1 cellular context compared by ENCODE assay signal in genomic region chr10:87658858-87659555, GRCh38.
TF ChIP-seq lines count a peak whose summit lies in the region.

No MANE protein-coding gene starts in this region.

TF ChIP-seq in GM12878, 131 proteins besides CTCF, POLR2A, EP300 and RAD21 (continued from another document):
- TF ChIP-seq REST (IDR thresholded peaks at IDR 0.05; ENCODE audit: low read depth, low read length) = no peak
- no peak for TF ChIP-seq USF1 (IDR thresholded peaks at IDR 0.05; ENCODE audit: borderline replicate concordance, extremely low read length, insufficient read depth, low read depth, low read length)
- TF ChIP-seq EZH2 (IDR thresholded peaks at IDR 0.05; ENCODE audit: borderline replicate concordance, control insufficient read depth, low read depth, low read length) = no peak
- TF ChIP-seq NR2C1 (IDR thresholded peaks at IDR 0.05) = no peak
- TF ChIP-seq NFYA (IDR thresholded peaks at IDR 0.05; ENCODE audit: borderline replicate concordance, low read depth, low read length) = no peak
- no peak for TF ChIP-seq NR2C2 (IDR thresholded peaks at IDR 0.05; ENCODE audit: borderline replicate concordance, control insufficient read depth, insufficient read length, low read depth)
- no peak for TF ChIP-seq TCF3 (IDR thresholded peaks at IDR 0.05; ENCODE audit: borderline replicate concordance, insufficient read depth, low read depth, low read length)
- no peak for TF ChIP-seq STAT3 (IDR thresholded peaks at IDR 0.05; ENCODE audit: low read depth, low read length)
- TF ChIP-seq MEF2A (IDR thresholded peaks at IDR 0.05; ENCODE audit: insufficient read depth, low read depth, low read length) = no peak
- TF ChIP-seq E2F4 (IDR thresholded peaks at IDR 0.05; ENCODE audit: low read depth, low read length) = no peak
- no peak for TF ChIP-seq EED (IDR thresholded peaks at IDR 0.05; ENCODE audit: low read depth)
- no peak for TF ChIP-seq LARP7 (IDR thresholded peaks at IDR 0.05)
- no peak for TF ChIP-seq IKZF1 (conservative IDR thresholded peaks at IDR 0.05)
- TF ChIP-seq CHD4 (IDR thresholded peaks at IDR 0.05) = no peak
- no peak for TF ChIP-seq IRF5 (IDR thresholded peaks at IDR 0.05; ENCODE audit: borderline replicate concordance)
- TF ChIP-seq ZBTB11 (CRISPR knock-in tag; IDR thresholded peaks at IDR 0.05) = no peak
- no peak for TF ChIP-seq ESRRA (IDR thresholded peaks at IDR 0.05; ENCODE audit: low read length)
- TF ChIP-seq HDAC2 (IDR thresholded peaks at IDR 0.05) = no peak
TF ChIP-seq in GM12878: peak in this region for 0.
